In genomic region chr20:25247100-25247665, GRCh38 we compare ENCODE assay signal across 1 cellular context.
TF ChIP-seq lines count a peak whose summit lies in the region.

No MANE protein-coding gene starts in this region.

TF ChIP-seq in HepG2, 621 proteins besides CTCF, POLR2A, EP300 and RAD21 (continued from another document and continues in another):
- TF ChIP-seq ZNF142 (CRISPR knock-in tag; IDR thresholded peaks at IDR 0.05) (peak; percentile 29; the same call in 1 of the 2 replicates), MIER2 (CRISPR knock-in tag; IDR thresholded peaks at IDR 0.05) (no peak), YY1 (IDR thresholded peaks at IDR 0.05; ENCODE audit: insufficient read depth, insufficient replicate concordance, low read depth, low read length) (peak; percentile 47), ZNF30 (CRISPR knock-in tag; IDR thresholded peaks at IDR 0.05) (no peak), RNF2 (conservative IDR thresholded peaks at IDR 0.05; ENCODE audit: low read depth) (peak; percentile 62; the same call in 1 of the 2 replicates), SP1 (IDR thresholded peaks at IDR 0.05) (no peak), SP1 (CRISPR knock-in tag; IDR thresholded peaks at IDR 0.05) (no peak), CCAR2 (optimal IDR thresholded peaks at IDR 0.05; ENCODE audit: low read depth, low read length) (peak; percentile 46), SCMH1 (CRISPR knock-in tag; IDR thresholded peaks at IDR 0.05; ENCODE audit: borderline replicate concordance) (no peak), ZNF275 (CRISPR knock-in tag; IDR thresholded peaks at IDR 0.05; ENCODE audit: borderline replicate concordance) (no peak), TCF7 (IDR thresholded peaks at IDR 0.05; ENCODE audit: low read depth) (no peak), ZNF552 (CRISPR knock-in tag; IDR thresholded peaks at IDR 0.05; ENCODE audit: borderline replicate concordance) (peak; percentile 56; the same call in 1 of the 2 replicates), CEBPB (IDR thresholded peaks at IDR 0.05; ENCODE audit: borderline replicate concordance, low read depth, low read length) (no peak), ZKSCAN8 (CRISPR knock-in tag; IDR thresholded peaks at IDR 0.05; ENCODE audit: borderline replicate concordance) (no peak), KLF11 (CRISPR knock-in tag; IDR thresholded peaks at IDR 0.05) (no peak), STAT5B (CRISPR knock-in tag; IDR thresholded peaks at IDR 0.05) (no peak), ZNF383 (CRISPR knock-in tag; IDR thresholded peaks at IDR 0.05; ENCODE audit: borderline replicate concordance) (peak; percentile 20; the same call in 1 of the 2 replicates), ZNF883 (CRISPR knock-in tag; IDR thresholded peaks at IDR 0.05; ENCODE audit: not compliant biosample characterization) (no peak), SRSF9 (IDR thresholded peaks at IDR 0.05; ENCODE audit: borderline replicate concordance, insufficient read depth, low read depth, low read length, poor library complexity, severe bottlenecking) (no peak), ZHX2 (IDR thresholded peaks at IDR 0.05; ENCODE audit: low read depth) (no peak), ZHX2 (CRISPR knock-in tag; IDR thresholded peaks at IDR 0.05; ENCODE audit: borderline replicate concordance) (0 out of 2 replicates have a peak, but pooled peaks have one; percentile 2), NR2F1 (CRISPR knock-in tag; IDR thresholded peaks at IDR 0.05) (peak in 1 of 2 experiments; percentile 22; a peak in 1 of 4 replicates), SAFB2 (CRISPR knock-in tag; IDR thresholded peaks at IDR 0.05; ENCODE audit: borderline replicate concordance, low read depth) (no peak), THRA (CRISPR knock-in tag; IDR thresholded peaks at IDR 0.05; ENCODE audit: borderline replicate concordance) (peak; percentile 38; the same call in 1 of the 2 replicates), ZBTB37 (CRISPR knock-in tag; IDR thresholded peaks at IDR 0.05) (0 out of 2 replicates have a peak, but pooled peaks have one; percentile 9), ZNF205 (CRISPR knock-in tag; IDR thresholded peaks at IDR 0.05) (no peak; the same call in 1 of the 2 replicates)
- TF ChIP-seq, protein P1, sequence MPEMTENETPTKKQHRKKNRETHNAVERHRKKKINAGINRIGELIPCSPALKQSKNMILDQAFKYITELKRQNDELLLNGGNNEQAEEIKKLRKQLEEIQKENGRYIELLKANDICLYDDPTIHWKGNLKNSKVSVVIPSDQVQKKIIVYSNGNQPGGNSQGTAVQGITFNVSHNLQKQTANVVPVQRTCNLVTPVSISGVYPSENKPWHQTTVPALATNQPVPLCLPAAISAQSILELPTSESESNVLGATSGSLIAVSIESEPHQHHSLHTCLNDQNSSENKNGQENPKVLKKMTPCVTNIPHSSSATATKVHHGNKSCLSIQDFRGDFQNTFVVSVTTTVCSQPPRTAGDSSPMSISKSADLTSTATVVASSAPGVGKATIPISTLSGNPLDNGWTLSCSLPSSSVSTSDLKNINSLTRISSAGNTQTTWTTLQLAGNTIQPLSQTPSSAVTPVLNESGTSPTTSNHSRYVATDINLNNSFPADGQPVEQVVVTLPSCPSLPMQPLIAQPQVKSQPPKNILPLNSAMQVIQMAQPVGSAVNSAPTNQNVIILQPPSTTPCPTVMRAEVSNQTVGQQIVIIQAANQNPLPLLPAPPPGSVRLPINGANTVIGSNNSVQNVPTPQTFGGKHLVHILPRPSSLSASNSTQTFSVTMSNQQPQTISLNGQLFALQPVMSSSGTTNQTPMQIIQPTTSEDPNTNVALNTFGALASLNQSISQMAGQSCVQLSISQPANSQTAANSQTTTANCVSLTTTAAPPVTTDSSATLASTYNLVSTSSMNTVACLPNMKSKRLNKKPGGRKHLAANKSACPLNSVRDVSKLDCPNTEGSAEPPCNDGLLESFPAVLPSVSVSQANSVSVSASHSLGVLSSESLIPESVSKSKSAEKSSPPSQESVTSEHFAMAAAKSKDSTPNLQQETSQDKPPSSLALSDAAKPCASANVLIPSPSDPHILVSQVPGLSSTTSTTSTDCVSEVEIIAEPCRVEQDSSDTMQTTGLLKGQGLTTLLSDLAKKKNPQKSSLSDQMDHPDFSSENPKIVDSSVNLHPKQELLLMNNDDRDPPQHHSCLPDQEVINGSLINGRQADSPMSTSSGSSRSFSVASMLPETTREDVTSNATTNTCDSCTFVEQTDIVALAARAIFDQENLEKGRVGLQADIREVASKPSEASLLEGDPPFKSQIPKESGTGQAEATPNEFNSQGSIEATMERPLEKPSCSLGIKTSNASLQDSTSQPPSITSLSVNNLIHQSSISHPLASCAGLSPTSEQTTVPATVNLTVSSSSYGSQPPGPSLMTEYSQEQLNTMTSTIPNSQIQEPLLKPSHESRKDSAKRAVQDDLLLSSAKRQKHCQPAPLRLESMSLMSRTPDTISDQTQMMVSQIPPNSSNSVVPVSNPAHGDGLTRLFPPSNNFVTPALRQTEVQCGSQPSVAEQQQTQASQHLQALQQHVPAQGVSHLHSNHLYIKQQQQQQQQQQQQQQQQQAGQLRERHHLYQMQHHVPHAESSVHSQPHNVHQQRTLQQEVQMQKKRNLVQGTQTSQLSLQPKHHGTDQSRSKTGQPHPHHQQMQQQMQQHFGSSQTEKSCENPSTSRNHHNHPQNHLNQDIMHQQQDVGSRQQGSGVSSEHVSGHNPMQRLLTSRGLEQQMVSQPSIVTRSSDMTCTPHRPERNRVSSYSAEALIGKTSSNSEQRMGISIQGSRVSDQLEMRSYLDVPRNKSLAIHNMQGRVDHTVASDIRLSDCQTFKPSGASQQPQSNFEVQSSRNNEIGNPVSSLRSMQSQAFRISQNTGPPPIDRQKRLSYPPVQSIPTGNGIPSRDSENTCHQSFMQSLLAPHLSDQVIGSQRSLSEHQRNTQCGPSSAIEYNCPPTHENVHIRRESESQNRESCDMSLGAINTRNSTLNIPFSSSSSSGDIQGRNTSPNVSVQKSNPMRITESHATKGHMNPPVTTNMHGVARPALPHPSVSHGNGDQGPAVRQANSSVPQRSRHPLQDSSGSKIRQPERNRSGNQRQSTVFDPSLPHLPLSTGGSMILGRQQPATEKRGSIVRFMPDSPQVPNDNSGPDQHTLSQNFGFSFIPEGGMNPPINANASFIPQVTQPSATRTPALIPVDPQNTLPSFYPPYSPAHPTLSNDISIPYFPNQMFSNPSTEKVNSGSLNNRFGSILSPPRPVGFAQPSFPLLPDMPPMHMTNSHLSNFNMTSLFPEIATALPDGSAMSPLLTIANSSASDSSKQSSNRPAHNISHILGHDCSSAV (CRISPR knock-in tag; IDR thresholded peaks at IDR 0.05; ENCODE audit: borderline replicate concordance) = no peak
- TF ChIP-seq, protein P2, sequence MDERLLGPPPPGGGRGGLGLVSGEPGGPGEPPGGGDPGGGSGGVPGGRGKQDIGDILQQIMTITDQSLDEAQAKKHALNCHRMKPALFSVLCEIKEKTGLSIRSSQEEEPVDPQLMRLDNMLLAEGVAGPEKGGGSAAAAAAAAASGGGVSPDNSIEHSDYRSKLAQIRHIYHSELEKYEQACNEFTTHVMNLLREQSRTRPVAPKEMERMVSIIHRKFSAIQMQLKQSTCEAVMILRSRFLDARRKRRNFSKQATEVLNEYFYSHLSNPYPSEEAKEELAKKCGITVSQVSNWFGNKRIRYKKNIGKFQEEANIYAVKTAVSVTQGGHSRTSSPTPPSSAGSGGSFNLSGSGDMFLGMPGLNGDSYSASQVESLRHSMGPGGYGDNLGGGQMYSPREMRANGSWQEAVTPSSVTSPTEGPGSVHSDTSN (CRISPR knock-in tag; IDR thresholded peaks at IDR 0.05) = no peak
